8 cellular contexts compared by ENCODE assay signal in the genomic region with DNA sequence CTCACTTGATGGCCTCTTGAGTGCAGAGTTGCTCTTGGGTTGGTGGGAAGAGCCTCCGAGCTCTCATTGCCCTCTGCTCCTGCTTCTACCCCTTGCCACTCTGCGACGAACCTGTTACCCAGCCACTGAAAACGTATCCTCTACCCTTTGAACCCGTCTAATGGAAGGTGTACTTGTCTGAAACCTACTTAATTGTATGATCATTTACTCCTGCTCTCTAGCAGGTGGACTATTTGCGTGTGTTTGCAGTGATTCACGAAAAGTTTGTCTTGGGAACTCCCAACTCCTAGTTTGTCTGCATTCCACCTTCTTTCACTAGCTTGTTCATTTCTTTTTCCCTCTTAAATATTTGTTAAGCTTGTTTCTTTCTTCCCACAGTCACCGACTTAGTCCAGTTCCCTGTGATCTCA. TPM values are rescaled to one million over a fixed set of nuclear protein-coding genes. Genes with fewer than 3 reads are reported as not detected.
DNase-seq lines count a peak whose midpoint lies in the region; ATAC-seq, FAIRE-seq and TF ChIP-seq lines count a peak whose summit lies in the region.

No MANE protein-coding gene starts in this region.

- peak overlapping the region; percentile 52 to 73 for H3K4me3 ChIP-seq in ascending aorta
- peak overlapping the region; percentile 90 to 91 for H3K4me3 ChIP-seq in kidney (ENCODE audit: low read length in 2 of 2)

- H3K9me3 ChIP-seq in ascending aorta = no peaks in the 10 kb centered on the region
- H3K9me3 ChIP-seq in kidney (ENCODE audit: control insufficient read depth in 1 of 2, low read length in 2 of 2) = no peaks in the 10 kb centered on the region

- no peak for FAIRE-seq in kidney (lab: Jason Lieb, UNC)

- DNase-seq in DMS79 treated with DMSO at 0.1 percent for 48 hours (lab: John Stamatoyannopoulos, UW) (peak; percentile 39), DMS79 (lab: John Stamatoyannopoulos, UW) (no peak), ascending aorta (ENCODE audit: low spot score in 2 of 2) (no peak), kidney (no peak), substantia nigra (lab: John Stamatoyannopoulos, UW) (no peak), COLO829 (ENCODE audit: low spot score) (no peak), NCI-H1436 treated with DMSO at 0.1 percent for 48 hours (lab: John Stamatoyannopoulos, UW) (no peak)

- H3K27ac ChIP-seq in ascending aorta (peak overlapping the region; percentile 74 to 83), kidney (ENCODE audit: low read depth in 2 of 2, low read length in 2 of 2) (peak overlapping the region in 1 of 2 donors; percentile 79), substantia nigra (ENCODE audit: low read depth, low read length, poor library complexity, severe bottlenecking) (peak overlapping the region; percentile 83)

- peak overlapping the region; percentile 78 to 79 for H3K9ac ChIP-seq in kidney (ENCODE audit: low read length in 2 of 2)

- peaks cover 7 to 24% of the 10 kb centered on the region in 2 donors for H3K36me3 ChIP-seq in ascending aorta
- H3K36me3 ChIP-seq in kidney (ENCODE audit: control insufficient read depth in 1 of 2, insufficient read depth in 2 of 2, low read length in 2 of 2) = no peaks in the 10 kb centered on the region

- intact Hi-C loops in ascending aorta (cut with DNase I) (loop anchor here (1.0 to 10.0 kb wide), 11 partner anchors 34 to 869 kb away; partner anchors contain the start of genes ABCB4, DBF4, DMTF1 and ELAPOR2), kidney (cut with DNase I) (no loop called here)

- H3K27me3 ChIP-seq in ascending aorta = no peaks in the 10 kb centered on the region

- H3K4me1 ChIP-seq in ascending aorta (peaks cover 0 to 11% of the 10 kb centered on the region in 2 donors), kidney (ENCODE audit: control insufficient read depth in 1 of 2, insufficient read depth in 1 of 2, low read depth in 1 of 2, low read length in 2 of 2) (peaks cover 3 to 6% of the 10 kb centered on the region in 2 donors)

- TF ChIP-seq CTCF in ascending aorta (IDR thresholded peaks at IDR 0.05) (no peak), kidney (IDR thresholded peaks at IDR 0.05; ENCODE audit: borderline replicate concordance, extremely low read depth, insufficient read depth) (no peak)

- ATAC-seq in HG03175 (IDR thresholded peaks at IDR 0.05; ENCODE audit: unreplicated experiment) = peak; percentile 3

RNA-seq across cellular contexts. Expression of gene CROT, which starts 0.5 kb away (rescaled TPM):
- total RNA-seq in ascending aorta (3.0 TPM), kidney (23.2 TPM)
- 17.0 TPM for polyA plus RNA-seq in kidney (ENCODE audit: insufficient read depth, low read depth, low replicate concordance)
